Comparison of ENCODE assay signal across 13 cellular contexts in genomic region chr9:118643118-118643517, GRCh38.
DNase-seq lines count a peak whose midpoint lies in the region; ATAC-seq, FAIRE-seq and TF ChIP-seq lines count a peak whose summit lies in the region.
"Had no signal": no experiment of that assay in that cellular context is flagged by ENCODE, and none has a peak within 500 bp of the region (broad histone marks: within the 10 kb centered on the region; RNA-seq: fewer than 3 reads in every experiment).

No MANE protein-coding gene starts in this region.

- TF ChIP-seq POLR2A in H54 (IDR thresholded peaks at IDR 0.05; ENCODE audit: low read depth, low read length) = no peak

- peak; percentile 77 for DNase-seq in H54 (ENCODE audit: insufficient read length, low spot score)
- peak; percentile 69 for DNase-seq in RWPE2 (ENCODE audit: low spot score)
- peak; percentile 74 to 87 for DNase-seq in foreskin keratinocyte
- no peak for DNase-seq in omental fat pad (ENCODE audit: low spot score)
- no peak for DNase-seq in endothelial cell (ENCODE audit: low spot score)
- DNase-seq in stimulated activated CD8-positive, alpha-beta memory T cell treated with anti-CD3 and anti-CD28 coated beads, Interleukin-4, amount 100 ng/mL, for 48 hours = no peak
- DNase-seq in DMS114 treated with DMSO at 0.1 percent for 48 hours (lab: John Stamatoyannopoulos, UW; ENCODE audit: unreplicated experiment) = no peak
- DNase-seq: CD8-positive, alpha-beta memory T cell; left ventricle myocardium superior; transverse colon had no signal

- H3K27ac ChIP-seq in RWPE2 (ENCODE audit: poor library complexity, severe bottlenecking) (peak overlapping the region; percentile 60), foreskin keratinocyte (no peak overlapping the region)
- H3K27ac ChIP-seq: ascending aorta, transverse colon had no signal

- no peaks in the 10 kb centered on the region for H3K9me3 ChIP-seq in RWPE2 (ENCODE audit: severe bottlenecking)

- H3K27me3 ChIP-seq in RWPE2 (ENCODE audit: insufficient read depth, poor library complexity, severe bottlenecking) (no peaks in the 10 kb centered on the region), foreskin keratinocyte (no peaks in the 10 kb centered on the region)
- H3K27me3 ChIP-seq: ascending aorta, transverse colon had no signal

- no peaks in the 10 kb centered on the region for H3K36me3 Mint-ChIP-seq in endothelial cell (ENCODE audit: low read depth, unreplicated experiment)

- TF ChIP-seq CTCF in RWPE2 (IDR thresholded peaks at IDR 0.05; ENCODE audit: poor library complexity, severe bottlenecking) (no peak), foreskin keratinocyte (conservative IDR thresholded peaks at IDR 0.05) (no peak), omental fat pad (IDR thresholded peaks at IDR 0.05) (no peak), endothelial cell (IDR thresholded peaks at IDR 0.05; ENCODE audit: unreplicated experiment) (no peak)

- no peaks in the 10 kb centered on the region for H3K4me1 Mint-ChIP-seq in endothelial cell (ENCODE audit: unreplicated experiment)
- H3K4me1 Mint-ChIP-seq: CD8-positive, alpha-beta memory T cell had no signal

- peaks cover 7% of the 10 kb centered on the region for H3K9me3 Mint-ChIP-seq in endothelial cell (ENCODE audit: unreplicated experiment)

- H3K27me3 Mint-ChIP-seq in endothelial cell (ENCODE audit: unreplicated experiment) = peaks cover 2% of the 10 kb centered on the region
- H3K27me3 Mint-ChIP-seq: CD8-positive, alpha-beta memory T cell had no signal

- no peak overlapping the region for H3K4me3 Mint-ChIP-seq in endothelial cell (ENCODE audit: unreplicated experiment)
- H3K4me3 Mint-ChIP-seq: CD8-positive, alpha-beta memory T cell had no signal

- FAIRE-seq in H54 (lab: Jason Lieb, UNC) = peak; percentile 100
- FAIRE-seq: TTC549 had no signal

- ATAC-seq in RWPE2 (ENCODE audit: low read depth) (peak; percentile 100), foreskin keratinocyte (peak; percentile 90), omental fat pad (ENCODE audit: low FRiP score) (peak; percentile 20), HG03457 (IDR thresholded peaks at IDR 0.05; ENCODE audit: unreplicated experiment) (no peak)
- ATAC-seq: left ventricle myocardium superior had no signal

- no peak overlapping the region for H3K4me3 ChIP-seq in RWPE2 (ENCODE audit: severe bottlenecking)
- H3K4me3 ChIP-seq: ascending aorta, transverse colon had no signal

- H3K4me1 ChIP-seq in RWPE2 (ENCODE audit: insufficient read depth, poor library complexity, severe bottlenecking) (peaks cover 17% of the 10 kb centered on the region), foreskin keratinocyte (no peaks in the 10 kb centered on the region)
- H3K4me1 ChIP-seq: ascending aorta, transverse colon had no signal

- no peak overlapping the region for H3K27ac Mint-ChIP-seq in endothelial cell (ENCODE audit: unreplicated experiment)
- H3K27ac Mint-ChIP-seq: CD8-positive, alpha-beta memory T cell had no signal

- no peaks in the 10 kb centered on the region for H3K36me3 ChIP-seq in RWPE2 (ENCODE audit: low read depth)
- H3K36me3 ChIP-seq: ascending aorta, transverse colon had no signal

Comparison
In these comparisons a context has a peak if more than half of its experiments do, and no peak if none do; other contexts are left out.
1. DNase-seq: peak in H54 (single experiment), RWPE2 (single experiment) and foreskin keratinocyte (2 of 2); none in omental fat pad (single experiment), endothelial cell (single experiment), stimulated activated CD8-positive, alpha-beta memory T cell treated with anti-CD3 and anti-CD28 coated beads, Interleukin-4, amount 100 ng/mL, for 48 hours (single experiment) and DMS114 treated with DMSO at 0.1 percent for 48 hours (single experiment).